In genomic region chr11:66842896-66843775, GRCh38 we compare ENCODE assay signal across 1 cellular context.
TF ChIP-seq lines count a peak whose summit lies in the region.

A gene with protein sequence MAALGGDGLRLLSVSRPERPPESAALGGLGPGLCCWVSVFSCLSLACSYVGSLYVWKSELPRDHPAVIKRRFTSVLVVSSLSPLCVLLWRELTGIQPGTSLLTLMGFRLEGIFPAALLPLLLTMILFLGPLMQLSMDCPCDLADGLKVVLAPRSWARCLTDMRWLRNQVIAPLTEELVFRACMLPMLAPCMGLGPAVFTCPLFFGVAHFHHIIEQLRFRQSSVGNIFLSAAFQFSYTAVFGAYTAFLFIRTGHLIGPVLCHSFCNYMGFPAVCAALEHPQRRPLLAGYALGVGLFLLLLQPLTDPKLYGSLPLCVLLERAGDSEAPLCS (plus strand): TSS chr11:66843441. CDS start chr11:66843456, 15 bp downstream.

TF ChIP-seq in HepG2, 621 proteins besides CTCF, POLR2A, EP300 and RAD21 (continued from another document and continues in another):
- 0 out of 2 replicates have a peak, but pooled peaks have one; percentile 31 for TF ChIP-seq CREB3 (CRISPR knock-in tag; IDR thresholded peaks at IDR 0.05)
- TF ChIP-seq ARNT (IDR thresholded peaks at IDR 0.05) = no peak
- TF ChIP-seq HNF1B (CRISPR knock-in tag; IDR thresholded peaks at IDR 0.05) = no peak
- no peak for TF ChIP-seq HNRNPL (IDR thresholded peaks at IDR 0.05; ENCODE audit: low read depth, low read length)
- TF ChIP-seq, protein P1, sequence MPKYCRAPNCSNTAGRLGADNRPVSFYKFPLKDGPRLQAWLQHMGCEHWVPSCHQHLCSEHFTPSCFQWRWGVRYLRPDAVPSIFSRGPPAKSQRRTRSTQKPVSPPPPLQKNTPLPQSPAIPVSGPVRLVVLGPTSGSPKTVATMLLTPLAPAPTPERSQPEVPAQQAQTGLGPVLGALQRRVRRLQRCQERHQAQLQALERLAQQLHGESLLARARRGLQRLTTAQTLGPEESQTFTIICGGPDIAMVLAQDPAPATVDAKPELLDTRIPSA (CRISPR knock-in tag; IDR thresholded peaks at IDR 0.05; ENCODE audit: borderline replicate concordance) = peak; percentile 56
- TF ChIP-seq ZNF563 (CRISPR knock-in tag; IDR thresholded peaks at IDR 0.05) = peak; percentile 82; the same call in 1 of the 2 replicates
- no peak for TF ChIP-seq KLF11 (CRISPR knock-in tag; IDR thresholded peaks at IDR 0.05)
- no peak; the same call in 1 of the 2 replicates for TF ChIP-seq ZNF556 (CRISPR knock-in tag; IDR thresholded peaks at IDR 0.05; ENCODE audit: borderline replicate concordance)
- no peak for TF ChIP-seq ZNF850 (CRISPR knock-in tag; conservative IDR thresholded peaks at IDR 0.05)
- no peak for TF ChIP-seq BATF2 (CRISPR knock-in tag; IDR thresholded peaks at IDR 0.05)
- TF ChIP-seq ZNF878 (CRISPR knock-in tag; IDR thresholded peaks at IDR 0.05) = no peak
- TF ChIP-seq, protein P2, sequence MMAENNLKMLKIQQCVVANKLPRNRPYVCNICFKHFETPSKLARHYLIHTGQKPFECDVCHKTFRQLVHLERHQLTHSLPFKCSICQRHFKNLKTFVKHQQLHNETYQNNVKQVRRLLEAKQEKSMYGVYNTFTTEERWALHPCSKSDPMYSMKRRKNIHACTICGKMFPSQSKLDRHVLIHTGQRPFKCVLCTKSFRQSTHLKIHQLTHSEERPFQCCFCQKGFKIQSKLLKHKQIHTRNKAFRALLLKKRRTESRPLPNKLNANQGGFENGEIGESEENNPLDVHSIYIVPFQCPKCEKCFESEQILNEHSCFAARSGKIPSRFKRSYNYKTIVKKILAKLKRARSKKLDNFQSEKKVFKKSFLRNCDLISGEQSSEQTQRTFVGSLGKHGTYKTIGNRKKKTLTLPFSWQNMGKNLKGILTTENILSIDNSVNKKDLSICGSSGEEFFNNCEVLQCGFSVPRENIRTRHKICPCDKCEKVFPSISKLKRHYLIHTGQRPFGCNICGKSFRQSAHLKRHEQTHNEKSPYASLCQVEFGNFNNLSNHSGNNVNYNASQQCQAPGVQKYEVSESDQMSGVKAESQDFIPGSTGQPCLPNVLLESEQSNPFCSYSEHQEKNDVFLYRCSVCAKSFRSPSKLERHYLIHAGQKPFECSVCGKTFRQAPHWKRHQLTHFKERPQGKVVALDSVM (CRISPR knock-in tag; IDR thresholded peaks at IDR 0.05) = peak; percentile 56
- no peak; the same call in 1 of the 2 replicates for TF ChIP-seq ZNF205 (CRISPR knock-in tag; IDR thresholded peaks at IDR 0.05)
- peak; percentile 95 for TF ChIP-seq GATAD1 (CRISPR knock-in tag; IDR thresholded peaks at IDR 0.05)
- no peak for TF ChIP-seq ATRX (CRISPR knock-in tag; IDR thresholded peaks at IDR 0.05; ENCODE audit: borderline replicate concordance)
- TF ChIP-seq ZNF280B (CRISPR knock-in tag; IDR thresholded peaks at IDR 0.05; ENCODE audit: borderline replicate concordance) = peak; percentile 36; the same call in 1 of the 2 replicates
- TF ChIP-seq TAF15 (IDR thresholded peaks at IDR 0.05; ENCODE audit: low read depth, low read length, poor library complexity, severe bottlenecking) = no peak
- TF ChIP-seq TFDP2 (CRISPR knock-in tag; IDR thresholded peaks at IDR 0.05) = peak; percentile 51; the same call in 1 of the 2 replicates
- TF ChIP-seq ZNF503 (CRISPR knock-in tag; IDR thresholded peaks at IDR 0.05) = 0 out of 2 replicates have a peak, but pooled peaks have one; percentile 26
- TF ChIP-seq, protein P3, sequence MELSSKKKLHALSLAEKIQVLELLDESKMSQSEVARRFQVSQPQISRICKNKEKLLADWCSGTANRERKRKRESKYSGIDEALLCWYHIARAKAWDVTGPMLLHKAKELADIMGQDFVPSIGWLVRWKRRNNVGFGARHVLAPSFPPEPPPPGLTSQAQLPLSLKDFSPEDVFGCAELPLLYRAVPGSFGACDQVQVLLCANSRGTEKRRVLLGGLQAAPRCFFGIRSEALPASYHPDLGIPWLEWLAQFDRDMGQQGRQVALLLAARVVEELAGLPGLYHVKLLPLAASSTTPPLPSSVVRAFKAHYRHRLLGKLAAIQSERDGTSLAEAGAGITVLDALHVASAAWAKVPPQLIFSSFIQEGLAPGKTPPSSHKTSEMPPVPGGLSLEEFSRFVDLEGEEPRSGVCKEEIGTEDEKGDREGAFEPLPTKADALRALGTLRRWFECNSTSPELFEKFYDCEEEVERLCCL (CRISPR knock-in tag; IDR thresholded peaks at IDR 0.05; ENCODE audit: borderline replicate concordance) = no peak
- TF ChIP-seq ZMAT3 (CRISPR knock-in tag; conservative IDR thresholded peaks at IDR 0.05) = peak; percentile 51; the same call in 1 of the 2 replicates
- no peak for TF ChIP-seq ZNF460 (CRISPR knock-in tag; IDR thresholded peaks at IDR 0.05; ENCODE audit: borderline replicate concordance)
- TF ChIP-seq MAFG (CRISPR knock-in tag; IDR thresholded peaks at IDR 0.05) = no peak
- no peak for TF ChIP-seq GATAD2A (CRISPR knock-in tag; IDR thresholded peaks at IDR 0.05)
- 0 out of 2 replicates have a peak, but pooled peaks have one; percentile 39 for TF ChIP-seq REXO4 (CRISPR knock-in tag; IDR thresholded peaks at IDR 0.05; ENCODE audit: borderline replicate concordance)
- TF ChIP-seq ZFP62 (CRISPR knock-in tag; IDR thresholded peaks at IDR 0.05) = no peak
- TF ChIP-seq, protein P4, sequence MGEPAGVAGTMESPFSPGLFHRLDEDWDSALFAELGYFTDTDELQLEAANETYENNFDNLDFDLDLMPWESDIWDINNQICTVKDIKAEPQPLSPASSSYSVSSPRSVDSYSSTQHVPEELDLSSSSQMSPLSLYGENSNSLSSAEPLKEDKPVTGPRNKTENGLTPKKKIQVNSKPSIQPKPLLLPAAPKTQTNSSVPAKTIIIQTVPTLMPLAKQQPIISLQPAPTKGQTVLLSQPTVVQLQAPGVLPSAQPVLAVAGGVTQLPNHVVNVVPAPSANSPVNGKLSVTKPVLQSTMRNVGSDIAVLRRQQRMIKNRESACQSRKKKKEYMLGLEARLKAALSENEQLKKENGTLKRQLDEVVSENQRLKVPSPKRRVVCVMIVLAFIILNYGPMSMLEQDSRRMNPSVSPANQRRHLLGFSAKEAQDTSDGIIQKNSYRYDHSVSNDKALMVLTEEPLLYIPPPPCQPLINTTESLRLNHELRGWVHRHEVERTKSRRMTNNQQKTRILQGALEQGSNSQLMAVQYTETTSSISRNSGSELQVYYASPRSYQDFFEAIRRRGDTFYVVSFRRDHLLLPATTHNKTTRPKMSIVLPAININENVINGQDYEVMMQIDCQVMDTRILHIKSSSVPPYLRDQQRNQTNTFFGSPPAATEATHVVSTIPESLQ (CRISPR knock-in tag; conservative IDR thresholded peaks at IDR 0.05) = no peak
- TF ChIP-seq POLR2AphosphoS5 (IDR thresholded peaks at IDR 0.05; ENCODE audit: low read depth, low read length) = peak; percentile 75
- peak; percentile 27; the same call in 1 of the 2 replicates for TF ChIP-seq ARHGAP35 (CRISPR knock-in tag; IDR thresholded peaks at IDR 0.05; ENCODE audit: borderline replicate concordance)
- no peak; the same call in 1 of the 2 replicates for TF ChIP-seq ZNF225 (CRISPR knock-in tag; IDR thresholded peaks at IDR 0.05)
- TF ChIP-seq NCOR1 (IDR thresholded peaks at IDR 0.05; ENCODE audit: borderline replicate concordance, low read length) = no peak
- TF ChIP-seq MIXL1 (CRISPR knock-in tag; IDR thresholded peaks at IDR 0.05) = 0 out of 2 replicates have a peak, but pooled peaks have one; percentile 14
- TF ChIP-seq HOXA3 (CRISPR knock-in tag; IDR thresholded peaks at IDR 0.05) = peak; percentile 100
- TF ChIP-seq, protein P5, sequence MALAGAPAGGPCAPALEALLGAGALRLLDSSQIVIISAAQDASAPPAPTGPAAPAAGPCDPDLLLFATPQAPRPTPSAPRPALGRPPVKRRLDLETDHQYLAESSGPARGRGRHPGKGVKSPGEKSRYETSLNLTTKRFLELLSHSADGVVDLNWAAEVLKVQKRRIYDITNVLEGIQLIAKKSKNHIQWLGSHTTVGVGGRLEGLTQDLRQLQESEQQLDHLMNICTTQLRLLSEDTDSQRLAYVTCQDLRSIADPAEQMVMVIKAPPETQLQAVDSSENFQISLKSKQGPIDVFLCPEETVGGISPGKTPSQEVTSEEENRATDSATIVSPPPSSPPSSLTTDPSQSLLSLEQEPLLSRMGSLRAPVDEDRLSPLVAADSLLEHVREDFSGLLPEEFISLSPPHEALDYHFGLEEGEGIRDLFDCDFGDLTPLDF (CRISPR knock-in tag; IDR thresholded peaks at IDR 0.05) = 0 out of 2 replicates have a peak, but pooled peaks have one; percentile 21
- TF ChIP-seq RARG (CRISPR knock-in tag; IDR thresholded peaks at IDR 0.05; ENCODE audit: low read depth) = no peak
- TF ChIP-seq FOXK1 (CRISPR knock-in tag; IDR thresholded peaks at IDR 0.05; ENCODE audit: borderline replicate concordance, low read depth) = no peak
- TF ChIP-seq ZBTB7B (CRISPR knock-in tag; IDR thresholded peaks at IDR 0.05) = no peak
- TF ChIP-seq DR1 (CRISPR knock-in tag; IDR thresholded peaks at IDR 0.05) = no peak
- TF ChIP-seq U2AF2 (IDR thresholded peaks at IDR 0.05; ENCODE audit: low read depth, low read length) = no peak
- no peak for TF ChIP-seq MED8 (CRISPR knock-in tag; IDR thresholded peaks at IDR 0.05; ENCODE audit: insufficient replicate concordance)
- no peak for TF ChIP-seq HIVEP1 (CRISPR knock-in tag; IDR thresholded peaks at IDR 0.05)
- no peak; the same call in 1 of the 2 replicates for TF ChIP-seq ZNF441 (CRISPR knock-in tag; IDR thresholded peaks at IDR 0.05; ENCODE audit: borderline replicate concordance)
- TF ChIP-seq, protein P6, sequence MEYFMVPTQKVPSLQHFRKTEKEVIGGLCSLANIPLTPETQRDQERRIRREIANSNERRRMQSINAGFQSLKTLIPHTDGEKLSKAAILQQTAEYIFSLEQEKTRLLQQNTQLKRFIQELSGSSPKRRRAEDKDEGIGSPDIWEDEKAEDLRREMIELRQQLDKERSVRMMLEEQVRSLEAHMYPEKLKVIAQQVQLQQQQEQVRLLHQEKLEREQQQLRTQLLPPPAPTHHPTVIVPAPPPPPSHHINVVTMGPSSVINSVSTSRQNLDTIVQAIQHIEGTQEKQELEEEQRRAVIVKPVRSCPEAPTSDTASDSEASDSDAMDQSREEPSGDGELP (IDR thresholded peaks at IDR 0.05; ENCODE audit: borderline replicate concordance, low read depth) = no peak
- TF ChIP-seq PHF8 (CRISPR knock-in tag; IDR thresholded peaks at IDR 0.05) = peak; percentile 94
- no peak for TF ChIP-seq ZKSCAN5 (CRISPR knock-in tag; IDR thresholded peaks at IDR 0.05)
- TF ChIP-seq ONECUT2 (CRISPR knock-in tag; IDR thresholded peaks at IDR 0.05) = no peak
